ENCODE assay signal across 8 cellular contexts in genomic region chr1:151946366-151946764, GRCh38. TPM values are rescaled to one million over a fixed set of nuclear protein-coding genes. Genes with fewer than 3 reads are reported as not detected.
DNase-seq lines count a peak whose midpoint lies in the region; ATAC-seq, FAIRE-seq and TF ChIP-seq lines count a peak whose summit lies in the region.

No MANE protein-coding gene starts in this region.

- WGBS in GM12878 (ENCODE audit: insufficient coverage, insufficient replicate concordance, low lambda C conversion rate, missing lambda C conversion rate), result 0% methylated on average over 2 of the region's 2 CpGs
- 59 to 62% methylated on average over 2 of the region's 2 CpGs for WGBS in body of pancreas, 2 donors

- no peak for FAIRE-seq in GM12878 (lab: Jason Lieb, UNC)

- no peaks in the 10 kb centered on the region for H3K36me3 Mint-ChIP-seq in CD8-positive, alpha-beta T cell
- no peaks in the 10 kb centered on the region for H3K36me3 Mint-ChIP-seq in naive B cell

- no peaks in the 10 kb centered on the region for H3K27me3 ChIP-seq in CD8-positive, alpha-beta T cell (ENCODE audit: insufficient read depth, low read length)
- H3K27me3 ChIP-seq in GM12878 (replicated peaks in 1 of 2; ENCODE audit: control insufficient read depth in 2 of 2, insufficient read depth in 2 of 2, low read length in 1 of 2) (peaks cover 0 to 8% of the 10 kb centered on the region in 2 experiments; a peak in 2 of 4 replicates), body of pancreas (no peaks in the 10 kb centered on the region)

- H3K4me3 Mint-ChIP-seq in CD8-positive, alpha-beta T cell, result peak overlapping the region; percentile 3
- no peak overlapping the region for H3K4me3 Mint-ChIP-seq in naive B cell

- H3K36me3 ChIP-seq in CD8-positive, alpha-beta T cell (ENCODE audit: insufficient read depth, low read length), result no peaks in the 10 kb centered on the region
- H3K36me3 ChIP-seq in GM12878 (ENCODE audit: control insufficient read depth in 2 of 2, insufficient read depth in 2 of 2, low read length in 1 of 2) (no peaks in the 10 kb centered on the region), body of pancreas (replicated peaks in 1 of 2; ENCODE audit: insufficient read depth in 1 of 2, low read depth in 2 of 2) (no peaks in the 10 kb centered on the region)

- H4K20me1 ChIP-seq in GM12878 (ENCODE audit: control insufficient read depth, insufficient read depth), result no peaks in the 10 kb centered on the region

- ATAC-seq in CD8-positive, alpha-beta T cell, result peak; percentile 46
- peak; percentile 60 for ATAC-seq in GM12878
- no peak for ATAC-seq in naive B cell (ENCODE audit: low read depth in 2 of 2)
- ATAC-seq in GM19351 (IDR thresholded peaks at IDR 0.05; ENCODE audit: unreplicated experiment), result no peak
- ATAC-seq in HG03025 (IDR thresholded peaks at IDR 0.05; ENCODE audit: low FRiP score, unreplicated experiment), result no peak
- ATAC-seq in body of pancreas, result no peak

- no peak for TF ChIP-seq EP300 in GM12878 (IDR thresholded peaks at IDR 0.05; ENCODE audit: borderline replicate concordance in 1 of 2, control insufficient read depth in 1 of 2, low read depth in 2 of 2, low read length in 2 of 2)

- CTCF ChIA-PET in CD8-positive, alpha-beta T cell (lab: Charles Lee), result interaction anchor here (1.8 kb wide), 1 partner anchor 22 kb away, joined by 7 read pairs; no protein-coding TSS in a partner anchor
- CTCF ChIA-PET in GM12878 (lab: Yijun Ruan, JAX), result interaction anchor here (0.7 to 3.2 kb wide), 2 partner anchors 13 to 55 kb away, joined by 4 to 13 read pairs; no protein-coding TSS in a partner anchor

- SMC1A ChIA-PET in GM12878 (lab: Charles Lee; ENCODE audit: uncharacterized antibody, unreplicated experiment), result no interaction called here

- BruUV-seq in GM12878 (replicated peaks; lab: Mats Ljungman, UMichigan), result no TSS peak

- in situ Hi-C loops in GM12878 (cut with MboI), result no loop called here

- H3K4me1 ChIP-seq in CD8-positive, alpha-beta T cell (ENCODE audit: insufficient read depth, low read length), result peaks cover 17% of the 10 kb centered on the region
- H3K4me1 ChIP-seq in GM12878 (ENCODE audit: control insufficient read depth, insufficient read depth, low read length) (no peaks in the 10 kb centered on the region), body of pancreas (peaks cover 21% of the 10 kb centered on the region)

- no peak overlapping the region for H3K4me3 ChIP-seq in CD8-positive, alpha-beta T cell (ENCODE audit: low read depth, low read length)
- no peak overlapping the region for H3K4me3 ChIP-seq in GM12878
- H3K4me3 ChIP-seq in body of pancreas, result no peak overlapping the region

- no peak overlapping the region for H2AFZ ChIP-seq in GM12878 (ENCODE audit: control insufficient read depth, low read depth, low read length)

- intact Hi-C loops in CD8-positive, alpha-beta T cell (cut with DNase I, micrococcal nuclease), result no loop called here
- intact Hi-C loops in GM12878 (cut with micrococcal nuclease; ENCODE audit: unreplicated experiment), result no loop called here
- intact Hi-C loops in body of pancreas (cut with DNase I), result no loop called here

- TF ChIP-seq POLR2A in GM12878 (IDR thresholded peaks at IDR 0.05; ENCODE audit: low read depth, low read length) (no peak), body of pancreas (IDR thresholded peaks at IDR 0.05) (no peak)

- H3K9me3 ChIP-seq in CD8-positive, alpha-beta T cell (ENCODE audit: low read length), result no peaks in the 10 kb centered on the region
- H3K9me3 ChIP-seq in GM12878 (replicated peaks; ENCODE audit: control insufficient read depth, insufficient read depth, low read length), result no peaks in the 10 kb centered on the region
- H3K9me3 ChIP-seq in body of pancreas, result no peaks in the 10 kb centered on the region

- H3K27ac ChIP-seq in CD8-positive, alpha-beta T cell (ENCODE audit: low read depth, low read length), result peak overlapping the region; percentile 16
- no peak overlapping the region for H3K27ac ChIP-seq in GM12878 (ENCODE audit: control insufficient read depth, insufficient read depth)
- peak overlapping the region in 1 of 4 donors; percentile 24 for H3K27ac ChIP-seq in body of pancreas

- H3K27me3 Mint-ChIP-seq in CD8-positive, alpha-beta T cell (ENCODE audit: low read depth), result no peaks in the 10 kb centered on the region
- H3K27me3 Mint-ChIP-seq in naive B cell, result peaks cover 14 to 47% (median 18%) of the 10 kb centered on the region in 3 donors

- no peak for TF ChIP-seq RAD21 in GM12878 (IDR thresholded peaks at IDR 0.05; ENCODE audit: insufficient read depth, low read depth, low read length)

- peak overlapping the region; percentile 74 for H3K27ac Mint-ChIP-seq in CD8-positive, alpha-beta T cell
- peak overlapping the region in 5 of 6 donors; percentile 8 to 93 (median 45) for H3K27ac Mint-ChIP-seq in naive B cell

- RAD21 ChIA-PET in GM12878 (lab: Charles Lee; ENCODE audit: unreplicated experiment), result no interaction called here

- no peak overlapping the region for H3K4me2 ChIP-seq in GM12878 (ENCODE audit: control insufficient read depth, insufficient read depth)

- POLR2A ChIA-PET in CD8-positive, alpha-beta T cell (lab: Charles Lee), result no interaction called here
- POLR2A ChIA-PET in GM12878 (lab: Charles Lee), result no interaction called here

- no peak for DNase-seq in CD8-positive, alpha-beta T cell
- peak; percentile 35 for DNase-seq in LHCN-M2 (ENCODE audit: low read depth)
- no peak for DNase-seq in GM12878 (ENCODE audit: low read depth, low spot score)
- no peak for DNase-seq in naive B cell
- DNase-seq in body of pancreas, result no peak
- no peak for DNase-seq in NCI-H2196 (lab: John Stamatoyannopoulos, UW; ENCODE audit: unreplicated experiment)

- no peak overlapping the region for H3K9ac ChIP-seq in GM12878 (ENCODE audit: control insufficient read depth, insufficient read depth, low read length)

- H3K4me1 Mint-ChIP-seq in CD8-positive, alpha-beta T cell (ENCODE audit: low read depth), result peaks cover 28% of the 10 kb centered on the region
- H3K4me1 Mint-ChIP-seq in naive B cell, result peaks cover 3 to 11% (median 8%) of the 10 kb centered on the region in 3 donors

- H3K9me3 Mint-ChIP-seq in CD8-positive, alpha-beta T cell, result no peaks in the 10 kb centered on the region
- no peaks in the 10 kb centered on the region for H3K9me3 Mint-ChIP-seq in naive B cell

- TF ChIP-seq CTCF in CD8-positive, alpha-beta T cell (IDR thresholded peaks at IDR 0.05), result no peak
- no peak for TF ChIP-seq CTCF in GM12878 (IDR thresholded peaks at IDR 0.05 in 2 of 3, conservative IDR thresholded peaks at IDR 0.05 in 1 of 3; ENCODE audit: control insufficient read depth in 2 of 3, extremely low read depth in 1 of 3, insufficient read depth in 1 of 3, low read depth in 3 of 3, low read length in 3 of 3)
- TF ChIP-seq CTCF in body of pancreas (IDR thresholded peaks at IDR 0.05), result no peak

- H3K79me2 ChIP-seq in GM12878 (ENCODE audit: control insufficient read depth, insufficient read depth, low read length), result no peaks in the 10 kb centered on the region

TF ChIP-seq in GM12878, 131 proteins besides CTCF, POLR2A, EP300 and RAD21 (continues in another document):
- TF ChIP-seq TBL1XR1 (IDR thresholded peaks at IDR 0.05; ENCODE audit: low read depth, low read length), result no peak

RNA-seq across cellular contexts. Expression of gene THEM4, which starts 37.1 kb away (rescaled TPM):
- 10 to 100 TPM; 14.3 to 16.8 TPM for total RNA-seq in CD8-positive, alpha-beta T cell
- total RNA-seq in LHCN-M2 (2014; rRNA removed) (20.3 and 22.8 TPM in 2 replicates), GM12878 (2014; rRNA removed) (13.2 and 14.1 TPM in 2 replicates), GM12878 (2014; rRNA removed; fragmentation: Illumina TruSeq; extraction: Trizol) (16.7 and 17.1 TPM in 2 replicates), GM12878 (2021) (11.7 and 13.2 TPM in 2 replicates), body of pancreas (10 to 100 TPM; 11.9 to 30.3 TPM)
- polyA plus RNA-seq in LHCN-M2 (2012), result 8.5 TPM
- 17.5 and 19.0 TPM in 2 replicates for total RNA-seq in GM12878 (2013; cell fraction: nucleolus; rRNA removed)
- 7.3 TPM for polyA plus RNA-seq in GM12878 (2011; ENCODE audit: low read depth)
- polyA plus RNA-seq in GM12878 (2011; rRNA removed) (18.6 and 21.9 TPM in 2 replicates), GM12878 (2014; fragmentation: Illumina TruSeq; extraction: Trizol) (26.0 and 26.8 TPM in 2 replicates), GM12878 (2014; fragmentation: Nextera tagmentation; extraction: Ambion mirVana) (1 to 10 TPM; 3.4 to 7.2 TPM), GM12878 (2014; rRNA removed) (22.6 and 30.8 TPM in 2 replicates), GM12878 (2016; fragmentation: Nextera tagmentation; extraction: Ambion mirVana) (10 to 100 TPM; 21.9 to 25.4 TPM), naive B cell (ENCODE audit: low read depth in 6 of 6) (10 to 100 TPM in 2 of 6 donors, 1 to 10 TPM in 4; 6.6 to 11.9 (median 8.1) TPM)
- polyA plus RNA-seq in GM12878 (2011; cell fraction: cytosol; rRNA removed), result 11.2 TPM in 2 replicates
- polyA plus RNA-seq in GM12878 (2011; cell fraction: nucleus; rRNA removed), result 7.2 and 10.5 TPM in 2 replicates
- 8.5 and 10.9 TPM in 2 replicates for polyA plus RNA-seq in GM12878 (2012)
- polyA minus RNA-seq in GM12878 (2011; rRNA and poly(A)+ RNA removed), result 7.5 and 9.0 TPM in 2 replicates
- polyA minus RNA-seq in GM12878 (2011; cell fraction: cytosol; rRNA and poly(A)+ RNA removed), result 1.7 and 2.3 TPM in 2 replicates
- polyA minus RNA-seq in GM12878 (2011; cell fraction: nucleus; rRNA and poly(A)+ RNA removed), result 3.1 and 4.3 TPM in 2 replicates

RNA-seq across cellular contexts. Expression of gene S100A10, which starts 47.3 kb away (rescaled TPM):
- total RNA-seq in CD8-positive, alpha-beta T cell, result 100 to 1,000 TPM; 132 to 138 TPM
- 81.9 and 115 TPM in 2 replicates for total RNA-seq in LHCN-M2 (2014; rRNA removed)
- 916 TPM for polyA plus RNA-seq in LHCN-M2 (2012)
- not detected in 2 replicates for total RNA-seq in GM12878 (2013; cell fraction: nucleolus; rRNA removed)
- total RNA-seq in GM12878 (2014; rRNA removed), result 0.56 TPM in 1 of 2 replicates, not detected in the other
- total RNA-seq in GM12878 (2014; rRNA removed; fragmentation: Illumina TruSeq; extraction: Trizol), result not detected in 2 replicates
- 1.6 and 2.8 TPM in 2 replicates for total RNA-seq in GM12878 (2021)
- polyA plus RNA-seq in GM12878 (2011; ENCODE audit: low read depth), result 6.1 TPM
- polyA plus RNA-seq in GM12878 (2011; rRNA removed), result 0.16 and 0.20 TPM in 2 replicates
- 0.12 and 0.28 TPM in 2 replicates for polyA plus RNA-seq in GM12878 (2011; cell fraction: cytosol; rRNA removed)
- polyA plus RNA-seq in GM12878 (2011; cell fraction: nucleus; rRNA removed), result not detected in 2 replicates
- polyA plus RNA-seq in GM12878 (2012), result 3.3 and 3.5 TPM in 2 replicates
- polyA plus RNA-seq in GM12878 (2014; fragmentation: Illumina TruSeq; extraction: Trizol), result not detected in 2 replicates
- polyA plus RNA-seq in GM12878 (2014; fragmentation: Nextera tagmentation; extraction: Ambion mirVana), result under 1 TPM; 0.18 to 0.50 TPM
- polyA plus RNA-seq in GM12878 (2014; rRNA removed), result 0.65 TPM in 1 of 2 replicates, not detected in the other
- 1 to 10 TPM; 1.6 to 2.1 TPM for polyA plus RNA-seq in GM12878 (2016; fragmentation: Nextera tagmentation; extraction: Ambion mirVana)
- polyA minus RNA-seq in GM12878 (2011; rRNA and poly(A)+ RNA removed), result not detected in 2 replicates
- polyA minus RNA-seq in GM12878 (2011; cell fraction: cytosol; rRNA and poly(A)+ RNA removed), result 3.8 and 4.9 TPM in 2 replicates
- 0.24 and 0.96 TPM in 2 replicates for polyA minus RNA-seq in GM12878 (2011; cell fraction: nucleus; rRNA and poly(A)+ RNA removed)
- polyA plus RNA-seq in naive B cell (ENCODE audit: low read depth in 6 of 6), result 100 to 1,000 TPM; 115 to 209 (median 180) TPM
- total RNA-seq in body of pancreas, result 100 to 1,000 TPM in 1 of 2 donors, 10 to 100 TPM in 1; 40.7 to 105 TPM

Comparison
In these comparisons a context has a peak if more than half of its experiments do, and no peak if none do; other contexts are left out.
1. ATAC-seq: peak in CD8-positive, alpha-beta T cell (single experiment) and GM12878 (single experiment); none in naive B cell (0 of 2), GM19351 (single experiment), HG03025 (single experiment) and body of pancreas (single experiment).
2. RNA of gene S100A10, which starts 47.3 kb away (total RNA-seq): 132 to 138 TPM in CD8-positive, alpha-beta T cell, 81.9 to 115 TPM in LHCN-M2 and 40.7 to 105 TPM in body of pancreas; 0.56 to 2.8 TPM in GM12878; every median in the first group is over 10 times any median in the second.